ENCODE assay signal across 27 cellular contexts in genomic region chr5:36261186-36261585, GRCh38.
"Had no signal": no experiment of that assay in that cellular context is flagged by ENCODE, and none has a peak within 500 bp of the region (broad histone marks: within the 10 kb centered on the region; RNA-seq: fewer than 3 reads in every experiment).

No MANE protein-coding gene starts in this region.

- H3K9me3 ChIP-seq: Peyer's patch, SJSA1, SK-N-SH had no signal

- H3K27ac ChIP-seq: Peyer's patch, SJSA1 had no signal

- DNase-seq: activated CD4-positive, alpha-beta memory T cell treated with anti-CD3 and anti-CD28 coated beads, Interleukin-2, amount 10 ng/mL, durations not matched to agents 7 days and 5 days; activated CD4-positive, alpha-beta T cell treated with anti-CD3 and anti-CD28 coated beads for 4 hours; activated CD4-positive, alpha-beta T cell treated with anti-CD3 and anti-CD28 coated beads, Interleukin-2, amount 50 U/mL, for 1 hour; activated CD8-positive, alpha-beta memory T cell treated with anti-CD3 and anti-CD28 coated beads for 24 hours; activated CD8-positive, alpha-beta memory T cell treated with anti-CD3 and anti-CD28 coated beads, Interleukin-2, amount 10 ng/mL, durations not matched to agents 7 days and 5 days; activated CD8-positive, alpha-beta memory T cell treated with anti-CD3 and anti-CD28 coated beads, Interleukin-2, amount 50 U/mL, for 48 hours; activated effector memory CD4-positive, alpha-beta T cell treated with Interleukin-2 at 50 U/mL for 16 hours; activated naive CD4-positive, alpha-beta T cell treated with anti-CD3 and anti-CD28 coated beads, Interleukin-2, amount 10 ng/mL, durations not matched to agents 7 days and 5 days; activated naive CD8-positive, alpha-beta T cell treated with anti-CD3 and anti-CD28 coated beads, Interleukin-2, amount 50 U/mL, for 24 hours; activated T-cell treated with anti-CD3 and anti-CD28 coated beads, Interleukin-2, amount 50 U/mL, for 48 hours; anterior cingulate cortex; caudate nucleus; NCI-H1048; NCI-H1105 treated with DMSO at 0.1 percent for 48 hours; NCI-H1436; NCI-H1694; NCI-H1930; NCI-H345; NCI-H524 treated with DMSO at 0.1 percent for 48 hours; PC-3; Peyer's patch; RPMI8226; SHP77 treated with DMSO at 0.1 percent for 48 hours; SK-N-SH had no signal

- ATAC-seq: activated CD4-positive, CD25-positive, alpha-beta regulatory T cell treated with anti-CD3 and anti-CD28 coated beads, Interleukin-2, amount 50 U/mL, for 24 hours; activated CD8-positive, alpha-beta memory T cell treated with anti-CD3 and anti-CD28 coated beads, Interleukin-2, amount 10 ng/mL, durations not matched to agents 7 days and 5 days; activated naive CD8-positive, alpha-beta T cell treated with anti-CD3 and anti-CD28 coated beads, Interleukin-2, amount 50 U/mL, for 24 hours; PC-3; WTC11 had no signal

- H3K9ac ChIP-seq: SK-N-SH had no signal

- H3K4me3 ChIP-seq: Peyer's patch, SJSA1 had no signal

- H3K4me2 ChIP-seq: SK-N-SH had no signal

- H3K27me3 ChIP-seq: Peyer's patch had no signal

- H3K36me3 ChIP-seq: Peyer's patch, SJSA1 had no signal

- H3K4me1 ChIP-seq: Peyer's patch, SJSA1 had no signal
